8 cellular contexts compared by ENCODE assay signal in the genomic region with DNA sequence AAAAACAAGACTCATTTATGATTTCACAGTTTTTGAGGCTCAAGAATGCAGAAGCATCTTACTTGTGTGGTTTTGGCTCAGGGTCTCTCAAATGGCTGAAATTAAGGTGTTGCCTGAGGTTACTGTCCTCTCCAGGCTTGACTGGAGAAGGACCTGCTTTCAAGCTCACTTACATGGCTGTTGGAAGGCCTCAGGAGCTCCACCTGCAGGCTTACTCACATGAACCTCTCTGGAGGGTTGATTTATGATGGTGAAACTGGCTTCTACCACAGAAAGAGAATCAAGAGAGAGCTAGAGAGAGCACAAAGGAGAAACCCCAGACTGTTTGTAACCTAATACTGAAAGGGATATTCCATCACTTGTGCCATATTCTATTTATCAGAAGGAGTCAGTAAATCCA. TPM values are rescaled to one million over a fixed set of nuclear protein-coding genes. Genes with fewer than 3 reads are reported as not detected.
DNase-seq lines count a peak whose midpoint lies in the region; ATAC-seq, FAIRE-seq and TF ChIP-seq lines count a peak whose summit lies in the region.

No MANE protein-coding gene starts in this region.

- H3K4me1 ChIP-seq in GM12878 (ENCODE audit: control insufficient read depth, insufficient read depth, low read length) (no peaks in the 10 kb centered on the region), testis (no peaks in the 10 kb centered on the region)

- H4K20me1 ChIP-seq in GM12878 (ENCODE audit: control insufficient read depth, insufficient read depth) = no peaks in the 10 kb centered on the region

- no peak for TF ChIP-seq EP300 in GM12878 (IDR thresholded peaks at IDR 0.05; ENCODE audit: borderline replicate concordance in 1 of 2, control insufficient read depth in 1 of 2, low read depth in 2 of 2, low read length in 2 of 2)

- DNase-seq in ACHN (peak; percentile 55), HuH-7.5 (ENCODE audit: low spot score) (peak; percentile 25), GM12878 (ENCODE audit: low read depth, low spot score) (no peak), testis (peak; percentile 39)
- no peak for DNase-seq in activated CD4-positive, alpha-beta T cell treated with anti-CD3 and anti-CD28 coated beads, Interleukin-2, amount 50 U/mL, for 4 hours
- DNase-seq in central memory CD4-positive, alpha-beta T cell = no peak

- no peak overlapping the region for H3K4me2 ChIP-seq in GM12878 (ENCODE audit: control insufficient read depth, insufficient read depth)

- no peak overlapping the region for H2AFZ ChIP-seq in GM12878 (ENCODE audit: control insufficient read depth, low read depth, low read length)

- TF ChIP-seq RAD21 in GM12878 (IDR thresholded peaks at IDR 0.05; ENCODE audit: insufficient read depth, low read depth, low read length) = peak; percentile 56

- BruUV-seq in GM12878 (replicated peaks; lab: Mats Ljungman, UMichigan) = no TSS peak

- SMC1A ChIA-PET in GM12878 (lab: Charles Lee; ENCODE audit: uncharacterized antibody, unreplicated experiment) = interaction anchor here (0.6 to 1.1 kb wide), 2 partner anchors 28 to 267 kb away, joined by 3 to 4 read pairs; no protein-coding TSS in a partner anchor

- peak; percentile 75 for FAIRE-seq in GM12878 (lab: Jason Lieb, UNC)

- H3K36me3 ChIP-seq in GM12878 (ENCODE audit: control insufficient read depth in 2 of 2, insufficient read depth in 2 of 2, low read length in 1 of 2) = no peaks in the 10 kb centered on the region
- no peaks in the 10 kb centered on the region for H3K36me3 ChIP-seq in testis (ENCODE audit: low read depth, missing control alignments)

- TF ChIP-seq POLR2A in GM12878 (IDR thresholded peaks at IDR 0.05; ENCODE audit: low read depth, low read length) = no peak
- TF ChIP-seq POLR2A in testis (IDR thresholded peaks at IDR 0.05) = no peak

- RAD21 ChIA-PET in GM12878 (lab: Charles Lee; ENCODE audit: unreplicated experiment) = no interaction called here

- ATAC-seq in GM18520 (IDR thresholded peaks at IDR 0.05; ENCODE audit: unreplicated experiment) (peak; percentile 79), GM12878 (peak; percentile 89), HG03139 (IDR thresholded peaks at IDR 0.05; ENCODE audit: unreplicated experiment) (no peak)

- H3K27ac ChIP-seq in GM12878 (ENCODE audit: control insufficient read depth, insufficient read depth) (no peak overlapping the region), testis (no peak overlapping the region)

- no peak overlapping the region for H3K9ac ChIP-seq in GM12878 (ENCODE audit: control insufficient read depth, insufficient read depth, low read length)

- H3K9me3 ChIP-seq in GM12878 (replicated peaks; ENCODE audit: control insufficient read depth, insufficient read depth, low read length) (no peaks in the 10 kb centered on the region), testis (no peaks in the 10 kb centered on the region)

- H3K27me3 ChIP-seq in GM12878 (replicated peaks in 1 of 2; ENCODE audit: control insufficient read depth in 2 of 2, insufficient read depth in 2 of 2, low read length in 1 of 2) (peaks cover 0 to 5% of the 10 kb centered on the region in 2 experiments; a peak in 1 of 4 replicates), testis (no peaks in the 10 kb centered on the region)

- TF ChIP-seq CTCF in GM12878 (IDR thresholded peaks at IDR 0.05 in 2 of 3, conservative IDR thresholded peaks at IDR 0.05 in 1 of 3; ENCODE audit: control insufficient read depth in 2 of 3, extremely low read depth in 1 of 3, insufficient read depth in 1 of 3, low read depth in 3 of 3, low read length in 3 of 3) = peak; percentile 37 to 46 (median 46); a peak in 5 of 6 replicates
- TF ChIP-seq CTCF in testis (IDR thresholded peaks at IDR 0.05) = no peak

- in situ Hi-C loops in ACHN (cut with HindIII; ENCODE audit: low pct_ligation_motif_present, low pct_unique_long_range_greater_than_20kb, low sequenced_read_pairs) = no loop called here
- in situ Hi-C loops in GM12878 (cut with MboI) = no loop called here

- H3K4me3 ChIP-seq in GM12878 = no peak overlapping the region
- no peak overlapping the region for H3K4me3 ChIP-seq in testis

- CTCF ChIA-PET in GM12878 (lab: Yijun Ruan, JAX) = interaction anchor here (0.9 to 1.4 kb wide), 3 partner anchors 15 to 267 kb away, joined by 4 to 5 read pairs (median 4); no protein-coding TSS in a partner anchor

- intact Hi-C loops in GM12878 (cut with micrococcal nuclease; ENCODE audit: unreplicated experiment) (loop anchor here (5.0 kb wide), 1 partner anchor 269 kb away; no protein-coding TSS in a partner anchor), testis (cut with DNase I; ENCODE audit: low total_unique reads) (no loop called here)

- no peaks in the 10 kb centered on the region for H3K79me2 ChIP-seq in GM12878 (ENCODE audit: control insufficient read depth, insufficient read depth, low read length)

- POLR2A ChIA-PET in GM12878 (lab: Charles Lee) = no interaction called here

TF ChIP-seq in GM12878, 131 proteins besides CTCF, POLR2A, EP300 and RAD21:
- TF ChIP-seq BCL11A (IDR thresholded peaks at IDR 0.05; ENCODE audit: low read depth, low read length) (no peak), SMC3 (IDR thresholded peaks at IDR 0.05; ENCODE audit: borderline replicate concordance, low read length) (peak; percentile 40; the same call in 1 of the 2 replicates), YY1 (IDR thresholded peaks at IDR 0.05; ENCODE audit: low read depth, low read length) (peak; percentile 35; the same call in 1 of the 2 replicates), WRNIP1 (IDR thresholded peaks at IDR 0.05; ENCODE audit: borderline replicate concordance, low read depth, low read length) (no peak)

RNA-seq across cellular contexts. Expression of gene KCNK2, which starts 6.2 kb away (rescaled TPM):
- not detected in 2 replicates for total RNA-seq in GM12878 (2013; cell fraction: nucleolus; rRNA removed)
- total RNA-seq in GM12878 (2014; rRNA removed) = 0.06 TPM in 1 of 2 replicates, not detected in the other
- 0.09 TPM in 2 replicates for total RNA-seq in GM12878 (2014; rRNA removed; fragmentation: Illumina TruSeq; extraction: Trizol)
- 0.13 TPM in 2 replicates for total RNA-seq in GM12878 (2021)
- polyA plus RNA-seq in GM12878 (2011; ENCODE audit: low read depth) = not detected
- 0.07 and 0.10 TPM in 2 replicates for polyA plus RNA-seq in GM12878 (2011; rRNA removed)
- polyA plus RNA-seq in GM12878 (2011; cell fraction: cytosol; rRNA removed) = 0.04 and 0.05 TPM in 2 replicates
- polyA plus RNA-seq in GM12878 (2011; cell fraction: nucleus; rRNA removed) = not detected in 2 replicates
- polyA plus RNA-seq in GM12878 (2012) = not detected in 2 replicates
- polyA plus RNA-seq in GM12878 (2014; fragmentation: Illumina TruSeq; extraction: Trizol) = 0.09 and 0.25 TPM in 2 replicates
- polyA plus RNA-seq in GM12878 (2014; fragmentation: Nextera tagmentation; extraction: Ambion mirVana) = under 1 TPM in 1 of 2 experiments, not detected in 1; 0.04 TPM
- polyA plus RNA-seq in GM12878 (2014; rRNA removed) = 0.05 TPM in 1 of 2 replicates, not detected in the other
- polyA plus RNA-seq in GM12878 (2016; fragmentation: Nextera tagmentation; extraction: Ambion mirVana) = not detected
- polyA minus RNA-seq in GM12878 (2011; rRNA and poly(A)+ RNA removed) = not detected in 2 replicates
- polyA minus RNA-seq in GM12878 (2011; cell fraction: cytosol; rRNA and poly(A)+ RNA removed) = not detected in 2 replicates
- 0.29 TPM in 1 of 2 replicates, not detected in the other for polyA minus RNA-seq in GM12878 (2011; cell fraction: nucleus; rRNA and poly(A)+ RNA removed)
- 1 to 10 TPM in 1 of 2 donors, under 1 TPM in 1; 0.71 to 1.4 TPM for total RNA-seq in testis
- polyA plus RNA-seq in testis (ENCODE audit: insufficient read depth, low read depth, low replicate concordance) = 0.92 TPM

Comparison
In these comparisons a context has a peak if more than half of its experiments do, and no peak if none do; other contexts are left out.
1. DNase-seq: peak in ACHN (single experiment), HuH-7.5 (single experiment) and testis (single experiment); none in GM12878 (single experiment), activated CD4-positive, alpha-beta T cell treated with anti-CD3 and anti-CD28 coated beads, Interleukin-2, amount 50 U/mL, for 4 hours (0 of 2) and central memory CD4-positive, alpha-beta T cell (single experiment).
2. CTCF ChIP-seq: peak in GM12878 (3 of 3); none in testis (0 of 3).